ENCODE assay signal across 11 cellular contexts in genomic region chr11:61697093-61697492, GRCh38. TPM values are rescaled to one million over a fixed set of nuclear protein-coding genes. Genes with fewer than 3 reads are reported as not detected.
DNase-seq lines count a peak whose midpoint lies in the region; ATAC-seq and TF ChIP-seq lines count a peak whose summit lies in the region.
"Had no signal": no experiment of that assay in that cellular context is flagged by ENCODE, and none has a peak within 500 bp of the region (broad histone marks: within the 10 kb centered on the region; RNA-seq: fewer than 3 reads in every experiment).

No MANE protein-coding gene starts in this region.

- intact Hi-C loops in CD4-positive, alpha-beta memory T cell (cut with micrococcal nuclease), result loop anchor here (5.0 kb wide), 1 partner anchor 35 kb away; no protein-coding TSS in a partner anchor
- intact Hi-C loops in Panc1 (cut with micrococcal nuclease; ENCODE audit: unreplicated experiment), result no loop called here

- H3K27ac ChIP-seq in CD4-positive, alpha-beta memory T cell (ENCODE audit: low read depth, low read length), result peak overlapping the region; percentile 55
- peak overlapping the region; percentile 62 for H3K27ac ChIP-seq in Panc1 (ENCODE audit: low read length)

- TF ChIP-seq CTCF in Panc1 (IDR thresholded peaks at IDR 0.05), result no peak

- H3K4me1 Mint-ChIP-seq in CD4-positive, alpha-beta memory T cell, result peaks cover 12 to 31% (median 22%) of the 10 kb centered on the region in 4 donors

- H3K4me3 Mint-ChIP-seq in CD4-positive, alpha-beta memory T cell, result peak overlapping the region in 2 of 8 donors; percentile 21 to 43
- H3K4me3 Mint-ChIP-seq: WTC11 had no signal

- H3K36me3 Mint-ChIP-seq in CD4-positive, alpha-beta memory T cell, result no peaks in the 10 kb centered on the region
- H3K36me3 Mint-ChIP-seq: WTC11 had no signal

- in situ Hi-C loops in Panc1 (cut with HindIII; ENCODE audit: low pct_unique_long_range_greater_than_20kb, low sequenced_read_pairs), result no loop called here

- H3K27me3 Mint-ChIP-seq in CD4-positive, alpha-beta memory T cell, result no peaks in the 10 kb centered on the region

- no TSS peak for BruUV-seq in Panc1 (replicated peaks; lab: Mats Ljungman, UMichigan)

- CTCF ChIA-PET in CD4-positive, alpha-beta memory T cell (lab: Charles Lee; ENCODE audit: partially characterized antibody), result interaction anchor here (2.5 to 3.2 kb wide), 2 partner anchors 13 to 36 kb away, joined by 9 to 19 read pairs; no protein-coding TSS in a partner anchor
- CTCF ChIA-PET in Panc1 (lab: Charles Lee), result no interaction called here

- ATAC-seq in Panc1 (peak; percentile 22; the same call in 1 of the 2 replicates), esophagus mucosa (peak; percentile 38), HG02970 (IDR thresholded peaks at IDR 0.05; ENCODE audit: low FRiP score, unreplicated experiment) (no peak)
- ATAC-seq: WTC11 had no signal

- peak overlapping the region; percentile 70 to 96 (median 90) for H3K27ac Mint-ChIP-seq in CD4-positive, alpha-beta memory T cell

- no peak for DNase-seq in CD4-positive, alpha-beta memory T cell
- DNase-seq in Panc1 (ENCODE audit: low read depth, low spot score) (no peak), renal cortical epithelial cell (ENCODE audit: low read depth) (peak; percentile 91), NCI-H1092 treated with DMSO at 0.1 percent for 48 hours (lab: John Stamatoyannopoulos, UW) (no peak), OCI-M2 (lab: John Stamatoyannopoulos, UW; ENCODE audit: unreplicated experiment) (no peak), NCI-H187 treated with DMSO at 0.1 percent for 48 hours (lab: John Stamatoyannopoulos, UW) (no peak)
- DNase-seq: stimulated activated naive CD4-positive, alpha-beta T cell had no signal

- POLR2A ChIA-PET in CD4-positive, alpha-beta memory T cell (lab: Charles Lee; ENCODE audit: partially characterized antibody), result interaction anchor here (1.9 kb wide), 1 partner anchor 14 kb away, joined by 5 read pairs; no protein-coding TSS in a partner anchor
- POLR2A ChIA-PET in Panc1 (lab: Charles Lee), result no interaction called here

- no peak overlapping the region for H3K4me3 ChIP-seq in CD4-positive, alpha-beta memory T cell (ENCODE audit: low read length in 2 of 2)
- no peak overlapping the region for H3K4me3 ChIP-seq in Panc1 (ENCODE audit: low read depth in 2 of 2, low read length in 2 of 2)
- H3K4me3 ChIP-seq: lung had no signal

- H3K9me3 ChIP-seq in CD4-positive, alpha-beta memory T cell (ENCODE audit: control insufficient read depth in 1 of 2, low read length in 2 of 2), result no peaks in the 10 kb centered on the region
- no peaks in the 10 kb centered on the region for H3K9me3 ChIP-seq in Panc1 (ENCODE audit: control insufficient read depth, insufficient read depth, low read depth, low read length)

- H3K9me3 Mint-ChIP-seq in CD4-positive, alpha-beta memory T cell, result peaks cover 0 to 2% (median 0%) of the 10 kb centered on the region in 8 donors
- H3K9me3 Mint-ChIP-seq: WTC11 had no signal

- no peaks in the 10 kb centered on the region for H3K27me3 ChIP-seq in CD4-positive, alpha-beta memory T cell (ENCODE audit: insufficient read depth, low read length)
- H3K27me3 ChIP-seq in Panc1 (ENCODE audit: control insufficient read depth, insufficient read depth, low read length), result no peaks in the 10 kb centered on the region

- H3K36me3 ChIP-seq in CD4-positive, alpha-beta memory T cell (ENCODE audit: insufficient read depth, low read length), result no peaks in the 10 kb centered on the region
- H3K36me3 ChIP-seq in Panc1 (ENCODE audit: control insufficient read depth, insufficient read depth, low read length), result no peaks in the 10 kb centered on the region

- H3K4me1 ChIP-seq in CD4-positive, alpha-beta memory T cell (ENCODE audit: insufficient read depth, low read length), result peaks cover 34% of the 10 kb centered on the region
- H3K4me1 ChIP-seq in Panc1 (ENCODE audit: control insufficient read depth, insufficient read depth, low read length), result peaks cover 77% of the 10 kb centered on the region

RNA-seq across cellular contexts. Expression of gene DAGLA, which starts 16.9 kb away (rescaled TPM):
- under 1 TPM; 0.30 to 0.44 TPM for total RNA-seq in CD4-positive, alpha-beta memory T cell
- under 1 TPM in 1 of 2 donors, not detected in 1; 0.52 TPM for polyA plus RNA-seq in CD4-positive, alpha-beta memory T cell
- total RNA-seq in Panc1 (2021; ENCODE audit: unreplicated experiment) (6.4 TPM), esophagus mucosa (2.3 TPM), renal cortical epithelial cell (1.7 and 6.8 TPM in 2 replicates)
- polyA plus RNA-seq in Panc1 (2012; ENCODE audit: insufficient read length), result 5.6 TPM

RNA-seq across cellular contexts. Expression of gene MYRF, which starts 55.3 kb away (rescaled TPM):
- 1 to 10 TPM in 1 of 2 experiments, under 1 TPM in 1; 0.94 to 1.6 TPM for total RNA-seq in CD4-positive, alpha-beta memory T cell
- under 1 TPM; 0.44 to 0.83 TPM for polyA plus RNA-seq in CD4-positive, alpha-beta memory T cell
- total RNA-seq in Panc1 (2021; ENCODE audit: unreplicated experiment), result 2.8 TPM
- polyA plus RNA-seq in Panc1 (2012; ENCODE audit: insufficient read length), result 3.7 TPM
- 0.88 TPM for total RNA-seq in esophagus mucosa
- 4.2 and 20.0 TPM in 2 replicates for total RNA-seq in renal cortical epithelial cell
